ENCODE assay signal across 8 cellular contexts in the genomic region with DNA sequence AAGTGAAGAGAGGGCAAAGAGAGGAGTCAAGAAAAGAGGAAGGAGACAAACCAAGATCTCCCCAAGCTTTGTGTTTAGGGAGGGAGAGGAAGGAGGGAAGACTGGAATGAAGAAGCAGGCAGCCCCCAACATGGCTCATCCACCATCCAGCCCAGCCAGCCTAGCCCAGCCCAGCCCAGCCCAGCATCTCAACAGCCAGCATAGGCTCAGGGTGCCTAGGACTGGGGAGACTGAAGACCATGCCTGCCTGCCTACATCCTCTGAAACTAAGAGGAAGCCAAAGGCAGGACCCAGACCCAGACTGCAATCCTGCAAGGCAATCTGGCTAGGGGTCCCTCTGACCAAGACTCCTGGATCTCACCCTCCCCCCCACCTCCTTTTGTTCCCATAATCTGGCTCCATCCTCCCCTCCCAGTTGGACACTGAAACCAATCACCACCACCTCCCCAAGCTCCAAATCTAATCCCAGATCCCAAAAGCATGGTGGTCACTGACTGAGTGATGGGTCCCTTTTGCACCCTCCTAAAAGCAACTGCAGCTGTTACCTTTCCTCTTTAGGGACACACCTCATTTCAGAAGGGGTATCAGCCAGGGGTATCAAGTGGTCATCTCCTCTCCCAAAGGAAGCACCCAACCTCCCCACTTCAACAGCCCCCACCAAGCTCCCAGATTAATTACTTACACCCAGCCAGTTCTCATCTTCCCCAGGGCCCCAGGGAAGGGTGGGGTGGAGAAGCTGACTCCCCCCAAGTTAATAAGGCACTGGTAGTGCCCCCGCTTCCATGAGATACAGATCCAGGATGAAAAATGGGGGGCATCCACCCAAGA. TPM values are rescaled to one million over a fixed set of nuclear protein-coding genes. Genes with fewer than 3 reads are reported as not detected.
DNase-seq lines count a peak whose midpoint lies in the region; TF ChIP-seq lines count a peak whose summit lies in the region.

No MANE protein-coding gene starts in this region.

- no peak overlapping the region for H3K27ac ChIP-seq in A673 (ENCODE audit: low read depth, low read length, poor library complexity, severe bottlenecking)
- H3K27ac ChIP-seq in mammary epithelial cell (ENCODE audit: insufficient read depth, low read depth, low read length): no peak overlapping the region

- CTCF ChIA-PET in A673 (lab: Charles Lee): no interaction called here
- CTCF ChIA-PET in mammary epithelial cell (lab: Charles Lee; ENCODE audit: low non-redundant PET): no interaction called here

- no peaks in the 10 kb centered on the region for H3K79me2 ChIP-seq in mammary epithelial cell (ENCODE audit: insufficient read depth, low read length)

- intact Hi-C loops in A673 (cut with micrococcal nuclease; ENCODE audit: unreplicated experiment) (no loop called here), mammary epithelial cell (cut with micrococcal nuclease) (loop anchor here (5.0 to 10.0 kb wide), 3 partner anchors 35 to 213 kb away; no protein-coding TSS in a partner anchor)

- no CpG with 5 or more reads among the region's 1 CpG for WGBS in mammary epithelial cell (ENCODE audit: low coverage, missing lambda C conversion rate)

- POLR2A ChIA-PET in A673 (lab: Charles Lee; ENCODE audit: low non-redundant PET): no interaction called here

- peak overlapping the region; percentile 88 for H3K4me2 ChIP-seq in mammary epithelial cell (ENCODE audit: insufficient read depth, low read depth, low read length)

- H3K9me3 ChIP-seq in A673 (ENCODE audit: low read depth, low read length, poor library complexity, severe bottlenecking) (no peaks in the 10 kb centered on the region), mammary epithelial cell (replicated peaks; ENCODE audit: insufficient read depth, low read length) (no peaks in the 10 kb centered on the region), mucosa of stomach (ENCODE audit: control insufficient read depth, low read length) (no peaks in the 10 kb centered on the region)

- H3K27me3 ChIP-seq in A673 (replicated peaks; ENCODE audit: insufficient read depth, low read depth, low read length, poor library complexity) (no peaks in the 10 kb centered on the region), mammary epithelial cell (ENCODE audit: insufficient read depth, low read length) (no peaks in the 10 kb centered on the region), mucosa of stomach (ENCODE audit: control insufficient read depth, insufficient read depth, low read length) (peaks cover 6% of the 10 kb centered on the region)

- H3K4me3 ChIP-seq in A673 (ENCODE audit: low read depth, low read length, poor library complexity, severe bottlenecking): peak overlapping the region; percentile 64
- H3K4me3 ChIP-seq in Jurkat, Clone E6-1 (ENCODE audit: low read length): peak overlapping the region; percentile 65
- peak overlapping the region; percentile 53 to 65 (median 62) for H3K4me3 ChIP-seq in mammary epithelial cell (replicated peaks in 1 of 3; ENCODE audit: insufficient read depth in 1 of 3, low read depth in 2 of 3, low read length in 3 of 3)
- peak overlapping the region; percentile 38 for H3K4me3 ChIP-seq in mucosa of stomach (ENCODE audit: low read length)

- no peak overlapping the region for H2AFZ ChIP-seq in mammary epithelial cell (ENCODE audit: low read depth, low read length)

- dilution Hi-C loops in mammary epithelial cell (cut with HindIII; ENCODE audit: low sequenced_read_pairs): no loop called here

- TF ChIP-seq CTCF in A673 (conservative IDR thresholded peaks at IDR 0.05; ENCODE audit: low read depth, low read length) (no peak), mammary epithelial cell (conservative IDR thresholded peaks at IDR 0.05 in 1 of 2, IDR thresholded peaks at IDR 0.05 in 1 of 2; ENCODE audit: extremely low read depth in 1 of 2, insufficient read depth in 1 of 2, low read depth in 1 of 2, low read length in 2 of 2) (no peak)

- no peaks in the 10 kb centered on the region for H3K4me1 ChIP-seq in A673 (ENCODE audit: insufficient read depth, low read length, poor library complexity, severe bottlenecking)
- H3K4me1 ChIP-seq in mammary epithelial cell (ENCODE audit: insufficient read depth, low read length): peaks cover 18% of the 10 kb centered on the region
- H3K4me1 ChIP-seq in mucosa of stomach (ENCODE audit: control insufficient read depth, insufficient read depth, low read length): peaks cover 16% of the 10 kb centered on the region

- H4K20me1 ChIP-seq in mammary epithelial cell (ENCODE audit: insufficient read depth, low read length): no peaks in the 10 kb centered on the region

- DNase-seq in A673 (ENCODE audit: low spot score) (no peak), mammary epithelial cell (no peak), NCI-H526 (lab: John Stamatoyannopoulos, UW) (no peak), NCI-H446 treated with DMSO at 0.1 percent for 48 hours (lab: John Stamatoyannopoulos, UW) (no peak), NCI-H524 treated with DMSO at 0.1 percent for 48 hours (lab: John Stamatoyannopoulos, UW) (no peak), putamen (ENCODE audit: low spot score) (no peak)
- no peak for DNase-seq in Jurkat, Clone E6-1 (ENCODE audit: low read depth, low spot score)

- H3K36me3 ChIP-seq in A673 (ENCODE audit: insufficient read depth, low read length, poor library complexity, severe bottlenecking) (no peaks in the 10 kb centered on the region), mammary epithelial cell (ENCODE audit: insufficient read depth, low read length) (no peaks in the 10 kb centered on the region), mucosa of stomach (ENCODE audit: control insufficient read depth, insufficient read depth, low read length) (no peaks in the 10 kb centered on the region)

- BruUV-seq in A673 (replicated peaks; lab: Mats Ljungman, UMichigan) (TSS peak; percentile 43), mammary epithelial cell (replicated peaks; lab: Mats Ljungman, UMichigan) (no TSS peak)

- in situ Hi-C loops in mammary epithelial cell (cut with MboI; ENCODE audit: low sequenced_read_pairs in 2 of 2): no loop called here

- no peak overlapping the region for H3K9ac ChIP-seq in mammary epithelial cell (ENCODE audit: insufficient read depth, low read length)
- H3K9ac ChIP-seq in mucosa of stomach (ENCODE audit: low read length): peak overlapping the region; percentile 77

RNA-seq across cellular contexts. Expression of a gene that starts 1.2 kb away (rescaled TPM):
- total RNA-seq in A673 (2021) (16.9 and 27.1 TPM in 2 replicates), mammary epithelial cell (10 to 100 TPM in 1 of 2 donors, 1 to 10 TPM in 1; 9.9 to 21.8 TPM)
- polyA plus RNA-seq in Jurkat, Clone E6-1 (2012; ENCODE audit: insufficient read depth, insufficient read length): 9.4 TPM
- 9.1 TPM for polyA plus RNA-seq in mammary epithelial cell
- 3.9 TPM for polyA minus RNA-seq in mammary epithelial cell

RNA-seq across cellular contexts. Expression of a gene that starts 19.5 kb away (rescaled TPM):
- 13.5 and 14.7 TPM in 2 replicates for total RNA-seq in A673 (2021)
- polyA plus RNA-seq in Jurkat, Clone E6-1 (2012; ENCODE audit: insufficient read depth, insufficient read length): 15.4 TPM
- total RNA-seq in mammary epithelial cell: 10 to 100 TPM in 1 of 2 donors, 1 to 10 TPM in 1; 3.0 to 10.3 TPM
- 9.9 TPM for polyA plus RNA-seq in mammary epithelial cell
- polyA minus RNA-seq in mammary epithelial cell: 49.6 TPM

RNA-seq across cellular contexts. Expression of a gene that starts 48.3 kb away (rescaled TPM):
- total RNA-seq in A673 (2021): 0.17 TPM in 1 of 2 replicates, not detected in the other
- polyA plus RNA-seq in Jurkat, Clone E6-1 (2012; ENCODE audit: insufficient read depth, insufficient read length): 3.0 TPM
- not detected for total RNA-seq in mammary epithelial cell
- polyA plus RNA-seq in mammary epithelial cell: not detected
- not detected for polyA minus RNA-seq in mammary epithelial cell

RNA-seq across cellular contexts. Expression of a gene that starts 51.7 kb away (rescaled TPM):
- 47.0 and 57.9 TPM in 2 replicates for total RNA-seq in A673 (2021)
- polyA plus RNA-seq in Jurkat, Clone E6-1 (2012; ENCODE audit: insufficient read depth, insufficient read length): 27.1 TPM
- total RNA-seq in mammary epithelial cell: 10 to 100 TPM; 20.5 to 70.7 TPM
- 134 TPM for polyA plus RNA-seq in mammary epithelial cell
- polyA minus RNA-seq in mammary epithelial cell: 134 TPM

RNA-seq across cellular contexts. Expression of a gene that starts 55.7 kb away (rescaled TPM):
- total RNA-seq in A673 (2021): 47.5 and 52.5 TPM in 2 replicates
- polyA plus RNA-seq in Jurkat, Clone E6-1 (2012; ENCODE audit: insufficient read depth, insufficient read length): 38.6 TPM
- total RNA-seq in mammary epithelial cell: 10 to 100 TPM; 51.2 to 79.2 TPM
- 62.2 TPM for polyA plus RNA-seq in mammary epithelial cell
- 112 TPM for polyA minus RNA-seq in mammary epithelial cell
